ENCODE assay signal across 12 cellular contexts in genomic region chr16:11183035-11183812, GRCh38.
DNase-seq lines count a peak whose midpoint lies in the region; ATAC-seq and TF ChIP-seq lines count a peak whose summit lies in the region.
"Had no signal": no experiment of that assay in that cellular context is flagged by ENCODE, and none has a peak within 500 bp of the region (broad histone marks: within the 10 kb centered on the region; RNA-seq: fewer than 3 reads in every experiment).

No MANE protein-coding gene starts in this region.

- peaks cover 25% of the 10 kb centered on the region for H3K36me3 Mint-ChIP-seq in CD8-positive, alpha-beta T cell
- peaks cover 25% of the 10 kb centered on the region for H3K36me3 Mint-ChIP-seq in activated naive CD8-positive, alpha-beta T cell treated with anti-CD3 and anti-CD28 coated beads, Interleukin-2, amount 10 ng/mL, durations not matched to agents 7 days and 5 days
- peaks cover 12% of the 10 kb centered on the region for H3K36me3 Mint-ChIP-seq in MCF 10A (ENCODE audit: insufficient read depth, unreplicated experiment)

- H3K4me3 Mint-ChIP-seq in CD8-positive, alpha-beta T cell = no peak overlapping the region
- no peak overlapping the region for H3K4me3 Mint-ChIP-seq in activated naive CD8-positive, alpha-beta T cell treated with anti-CD3 and anti-CD28 coated beads, Interleukin-2, amount 10 ng/mL, durations not matched to agents 7 days and 5 days
- no peak overlapping the region for H3K4me3 Mint-ChIP-seq in MCF 10A (ENCODE audit: unreplicated experiment)
- H3K4me3 Mint-ChIP-seq: CD14-positive monocyte had no signal

- no TSS peak for BruUV-seq in MCF 10A (replicated peaks; lab: Mats Ljungman, UMichigan)

- H3K4me1 Mint-ChIP-seq in CD8-positive, alpha-beta T cell (ENCODE audit: low read depth) = peaks cover 6% of the 10 kb centered on the region
- peaks cover 28% of the 10 kb centered on the region for H3K4me1 Mint-ChIP-seq in activated naive CD8-positive, alpha-beta T cell treated with anti-CD3 and anti-CD28 coated beads, Interleukin-2, amount 10 ng/mL, durations not matched to agents 7 days and 5 days
- H3K4me1 Mint-ChIP-seq in MCF 10A (ENCODE audit: insufficient read depth, unreplicated experiment) = peaks cover 8% of the 10 kb centered on the region

- POLR2A ChIA-PET in CD8-positive, alpha-beta T cell (lab: Charles Lee) = no interaction called here
- POLR2A ChIA-PET in activated naive CD8-positive, alpha-beta T cell treated with anti-CD3 and anti-CD28 coated beads, Interleukin-2, amount 10 ng/mL, durations not matched to agents 7 days and 5 days (lab: Charles Lee) = interaction anchor here (0.7 to 1.2 kb wide), 4 partner anchors 12 to 217 kb away, joined by 3 to 6 read pairs (median 4); no protein-coding TSS in a partner anchor
- POLR2A ChIA-PET in MCF 10A (lab: Yijun Ruan, JAX) = no interaction called here

- no peak for ATAC-seq in CD8-positive, alpha-beta T cell
- ATAC-seq in GM19023 (IDR thresholded peaks at IDR 0.05; ENCODE audit: unreplicated experiment) (peak; percentile 59), HG02973 (IDR thresholded peaks at IDR 0.05; ENCODE audit: unreplicated experiment) (peak; percentile 49), SK-N-SH treated with all-trans-retinoic acid at 6 μM for 48 hours (no peak)
- peak; percentile 41 for ATAC-seq in activated naive CD8-positive, alpha-beta T cell treated with anti-CD3 and anti-CD28 coated beads, Interleukin-2, amount 10 ng/mL, durations not matched to agents 7 days and 5 days (ENCODE audit: low read depth)

- H3K9ac ChIP-seq in colonic mucosa (ENCODE audit: low read depth in 2 of 2, low read length in 2 of 2) = no peak overlapping the region

- peak in 1 of 7 experiments; percentile 16 for DNase-seq in CD8-positive, alpha-beta T cell
- no peak for DNase-seq in activated naive CD8-positive, alpha-beta T cell treated with anti-CD3 and anti-CD28 coated beads, Interleukin-2, amount 10 ng/mL, durations not matched to agents 7 days and 5 days
- no peak for DNase-seq in DMS153 (lab: John Stamatoyannopoulos, UW)
- DNase-seq in colonic mucosa = no peak
- no peak for DNase-seq in MCF 10A (ENCODE audit: unreplicated experiment)
- DNase-seq: amniotic stem cell, NCI-H510A had no signal

- H3K9me3 ChIP-seq in CD8-positive, alpha-beta T cell (ENCODE audit: low read length) = no peaks in the 10 kb centered on the region
- no peaks in the 10 kb centered on the region for H3K9me3 ChIP-seq in colonic mucosa

- H3K27ac ChIP-seq in CD8-positive, alpha-beta T cell (ENCODE audit: low read depth, low read length) = no peak overlapping the region
- no peak overlapping the region for H3K27ac ChIP-seq in colonic mucosa
- H3K27ac ChIP-seq: epithelial cell of prostate had no signal

- TF ChIP-seq CTCF in CD8-positive, alpha-beta T cell (IDR thresholded peaks at IDR 0.05) = no peak
- TF ChIP-seq CTCF in colonic mucosa (IDR thresholded peaks at IDR 0.05) = no peak
- TF ChIP-seq CTCF in MCF 10A (IDR thresholded peaks at IDR 0.05; ENCODE audit: unreplicated experiment) = no peak

- intact Hi-C loops in CD8-positive, alpha-beta T cell (cut with DNase I, micrococcal nuclease) = loop anchor here in 1 of 2 experiments (10.0 kb wide), 1 partner anchor 72 kb away; the partner anchor contains the start of gene SOCS1
- intact Hi-C loops in colonic mucosa (cut with DNase I) (no loop called here), MCF 10A (cut with micrococcal nuclease) (no loop called here)

- H3K27me3 Mint-ChIP-seq in CD8-positive, alpha-beta T cell (ENCODE audit: low read depth) = no peaks in the 10 kb centered on the region
- no peaks in the 10 kb centered on the region for H3K27me3 Mint-ChIP-seq in activated naive CD8-positive, alpha-beta T cell treated with anti-CD3 and anti-CD28 coated beads, Interleukin-2, amount 10 ng/mL, durations not matched to agents 7 days and 5 days
- no peaks in the 10 kb centered on the region for H3K27me3 Mint-ChIP-seq in MCF 10A (ENCODE audit: insufficient read depth, unreplicated experiment)

- peaks cover 4% of the 10 kb centered on the region for H3K36me3 ChIP-seq in CD8-positive, alpha-beta T cell (ENCODE audit: insufficient read depth, low read length)
- H3K36me3 ChIP-seq in colonic mucosa = no peaks in the 10 kb centered on the region

- no peak overlapping the region for H3K4me3 ChIP-seq in CD8-positive, alpha-beta T cell (ENCODE audit: low read depth, low read length)
- no peak overlapping the region for H3K4me3 ChIP-seq in colonic mucosa

- CTCF ChIA-PET in CD8-positive, alpha-beta T cell (lab: Charles Lee) = interaction anchor here (0.6 to 2.3 kb wide), 3 partner anchors 76 to 219 kb away, joined by 3 to 6 read pairs (median 3); no protein-coding TSS in a partner anchor
- CTCF ChIA-PET in MCF 10A (lab: Yijun Ruan, JAX) = interaction anchor here (0.8 to 1.0 kb wide), 2 partner anchors 12 to 71 kb away, joined by 3 to 4 read pairs; no protein-coding TSS in a partner anchor

- H3K27me3 ChIP-seq in CD8-positive, alpha-beta T cell (ENCODE audit: insufficient read depth, low read length) = no peaks in the 10 kb centered on the region
- no peaks in the 10 kb centered on the region for H3K27me3 ChIP-seq in colonic mucosa

- H3K27ac Mint-ChIP-seq in CD8-positive, alpha-beta T cell = peak overlapping the region; percentile 52
- no peak overlapping the region for H3K27ac Mint-ChIP-seq in activated naive CD8-positive, alpha-beta T cell treated with anti-CD3 and anti-CD28 coated beads, Interleukin-2, amount 10 ng/mL, durations not matched to agents 7 days and 5 days
- H3K27ac Mint-ChIP-seq in MCF 10A (ENCODE audit: low read depth, unreplicated experiment) = no peak overlapping the region

- peaks cover 4% of the 10 kb centered on the region for H3K4me1 ChIP-seq in CD8-positive, alpha-beta T cell (ENCODE audit: insufficient read depth, low read length)
- no peaks in the 10 kb centered on the region for H3K4me1 ChIP-seq in colonic mucosa

- H3K9me3 Mint-ChIP-seq in CD8-positive, alpha-beta T cell = no peaks in the 10 kb centered on the region
- H3K9me3 Mint-ChIP-seq in activated naive CD8-positive, alpha-beta T cell treated with anti-CD3 and anti-CD28 coated beads, Interleukin-2, amount 10 ng/mL, durations not matched to agents 7 days and 5 days = no peaks in the 10 kb centered on the region
- H3K9me3 Mint-ChIP-seq in MCF 10A (ENCODE audit: unreplicated experiment) = no peaks in the 10 kb centered on the region
- H3K9me3 Mint-ChIP-seq: CD14-positive monocyte had no signal

TF ChIP-seq in SK-N-SH treated with all-trans-retinoic acid at 6 μM for 48 hours, 23 proteins besides CTCF, POLR2A, EP300 and RAD21 (continues in another document):
- TF ChIP-seq GLIS3 (CRISPR knock-in tag; IDR thresholded peaks at IDR 0.05) (no peak), POU6F1 (CRISPR knock-in tag; IDR thresholded peaks at IDR 0.05; ENCODE audit: borderline replicate concordance, low read depth) (no peak), ZNF565 (CRISPR knock-in tag; conservative IDR thresholded peaks at IDR 0.05; ENCODE audit: low read depth) (no peak), TCF4 (CRISPR knock-in tag; IDR thresholded peaks at IDR 0.05; ENCODE audit: borderline replicate concordance) (no peak), ZC3H10 (CRISPR knock-in tag; IDR thresholded peaks at IDR 0.05) (no peak), RARB (CRISPR knock-in tag; IDR thresholded peaks at IDR 0.05) (no peak), PATZ1 (CRISPR knock-in tag; IDR thresholded peaks at IDR 0.05; ENCODE audit: borderline replicate concordance) (no peak), ZNF70 (CRISPR knock-in tag; IDR thresholded peaks at IDR 0.05) (no peak), ARNTL (CRISPR knock-in tag; IDR thresholded peaks at IDR 0.05; ENCODE audit: borderline replicate concordance, low read depth) (no peak), OSR1 (CRISPR knock-in tag; IDR thresholded peaks at IDR 0.05) (no peak), CREB5 (CRISPR knock-in tag; IDR thresholded peaks at IDR 0.05; ENCODE audit: low read depth) (no peak), TOX (CRISPR knock-in tag; IDR thresholded peaks at IDR 0.05; ENCODE audit: borderline replicate concordance) (no peak)

Comparison
In these comparisons a context has a peak if more than half of its experiments do, and no peak if none do; other contexts are left out.
1. ATAC-seq: peak in GM19023 (single experiment), HG02973 (single experiment) and activated naive CD8-positive, alpha-beta T cell treated with anti-CD3 and anti-CD28 coated beads, Interleukin-2, amount 10 ng/mL, durations not matched to agents 7 days and 5 days (single experiment); none in CD8-positive, alpha-beta T cell (single experiment) and SK-N-SH treated with all-trans-retinoic acid at 6 μM for 48 hours (single experiment).